In the genomic region with DNA sequence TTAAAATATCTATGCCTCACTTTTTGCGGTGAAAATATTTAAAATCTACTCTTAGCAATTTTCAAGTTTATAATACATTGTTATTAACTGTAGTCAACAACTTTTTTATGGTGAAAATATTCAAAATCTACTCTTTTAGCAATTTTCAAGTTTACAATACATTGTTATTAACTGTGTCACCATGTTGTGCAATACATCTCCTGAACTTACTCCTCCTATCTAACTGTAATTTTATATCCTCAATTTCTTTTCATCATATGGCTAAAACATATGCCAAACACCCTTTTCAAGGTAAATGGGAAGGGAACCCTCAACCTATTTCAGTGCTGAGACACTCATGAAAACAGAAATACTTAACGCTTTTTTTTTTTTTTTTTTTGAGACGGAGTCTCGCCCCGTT, we compare ENCODE assay signal across 1 cellular context.
TF ChIP-seq lines count a peak whose summit lies in the region.

No MANE protein-coding gene starts in this region.

TF ChIP-seq in IMR-90, 13 proteins besides CTCF, POLR2A, EP300 and RAD21 (continued from another document):
- TF ChIP-seq, protein P1, sequence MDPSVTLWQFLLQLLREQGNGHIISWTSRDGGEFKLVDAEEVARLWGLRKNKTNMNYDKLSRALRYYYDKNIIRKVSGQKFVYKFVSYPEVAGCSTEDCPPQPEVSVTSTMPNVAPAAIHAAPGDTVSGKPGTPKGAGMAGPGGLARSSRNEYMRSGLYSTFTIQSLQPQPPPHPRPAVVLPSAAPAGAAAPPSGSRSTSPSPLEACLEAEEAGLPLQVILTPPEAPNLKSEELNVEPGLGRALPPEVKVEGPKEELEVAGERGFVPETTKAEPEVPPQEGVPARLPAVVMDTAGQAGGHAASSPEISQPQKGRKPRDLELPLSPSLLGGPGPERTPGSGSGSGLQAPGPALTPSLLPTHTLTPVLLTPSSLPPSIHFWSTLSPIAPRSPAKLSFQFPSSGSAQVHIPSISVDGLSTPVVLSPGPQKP (IDR thresholded peaks at IDR 0.05; ENCODE audit: borderline replicate concordance, low read depth, low read length) = no peak
